9 cellular contexts compared by ENCODE assay signal in the genomic region with DNA sequence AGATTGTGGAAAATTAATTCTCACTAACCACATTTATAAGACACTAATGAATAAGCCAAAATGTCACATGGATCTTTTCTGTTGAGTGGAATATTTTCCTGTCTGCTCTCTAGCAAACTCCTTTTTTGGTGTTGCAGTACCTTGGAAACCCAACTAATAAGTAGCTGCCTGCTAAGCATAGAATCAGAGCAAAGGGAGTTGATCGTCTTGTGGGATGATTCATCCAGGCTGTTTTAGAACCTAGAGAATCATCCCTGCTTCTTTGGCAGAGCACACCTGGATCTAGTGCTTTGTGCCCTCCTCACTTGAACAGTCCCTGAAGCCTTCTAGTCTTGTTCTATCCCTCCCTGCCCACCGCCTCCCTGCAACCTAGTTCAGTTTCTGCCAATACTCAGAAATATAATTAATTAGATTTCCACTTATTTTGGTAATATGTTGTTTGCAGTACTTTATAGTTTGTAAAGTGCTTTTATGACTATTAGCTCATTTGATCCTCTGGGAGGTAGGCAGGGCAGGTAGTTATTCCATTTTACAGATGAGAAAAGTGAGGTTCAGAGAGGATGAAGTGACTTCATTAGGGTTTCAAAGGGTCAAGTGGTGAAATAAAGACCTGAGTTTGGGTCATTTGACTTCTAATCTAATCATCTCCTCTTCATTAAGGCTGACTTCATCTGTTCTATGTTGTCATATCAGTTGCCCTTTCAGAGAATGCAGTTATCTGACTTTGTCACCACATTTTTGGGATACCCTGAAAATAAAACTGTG. TPM values are rescaled to one million over a fixed set of nuclear protein-coding genes. Genes with fewer than 3 reads are reported as not detected.
A peak's percentile ranks its signal among the peaks of the same experiment; 100 is the strongest.
DNase-seq lines count a peak whose midpoint lies in the region; ATAC-seq and TF ChIP-seq lines count a peak whose summit lies in the region.
"Had no signal": no experiment of that assay in that cellular context is flagged by ENCODE, and none has a peak within 500 bp of the region (broad histone marks: within the 10 kb centered on the region; RNA-seq: fewer than 3 reads in every experiment).

No MANE protein-coding gene starts in this region.

- H3K4me3 ChIP-seq in HL-60 (replicated peaks; ENCODE audit: insufficient read depth, low read length) = no peak overlapping the region
- H3K4me3 ChIP-seq: SJSA1 had no signal

- DNase-seq in AG20443 (ENCODE audit: low spot score) = peak; percentile 33
- DNase-seq in HL-60 (ENCODE audit: low read depth in 1 of 2, low spot score in 1 of 2) = no peak
- DNase-seq in caudate nucleus (lab: John Stamatoyannopoulos, UW) = peak in 21 of 61 donors; percentile 3 to 83 (median 22)
- peak; percentile 10 for DNase-seq in myocyte (ENCODE audit: low read depth)
- no peak for DNase-seq in NCI-H526 treated with DMSO at 0.1 percent for 48 hours (lab: John Stamatoyannopoulos, UW)
- DNase-seq in NCI-H2029 (lab: John Stamatoyannopoulos, UW) = no peak
- DNase-seq in activated gamma-delta T cell (lab: John Stamatoyannopoulos, UW) = no peak

- peak overlapping the region; percentile 86 for H3K27ac ChIP-seq in HL-60 (replicated peaks)
- peak overlapping the region; percentile 52 for H3K27ac ChIP-seq in caudate nucleus (ENCODE audit: low read depth, low read length)
- H3K27ac ChIP-seq: SJSA1 had no signal

- ATAC-seq in HG02885 (IDR thresholded peaks at IDR 0.05; ENCODE audit: poor library complexity, unreplicated experiment) = no peak

- no peaks in the 10 kb centered on the region for H3K27me3 ChIP-seq in HL-60 (ENCODE audit: insufficient read depth, poor library complexity, severe bottlenecking)
- H3K27me3 ChIP-seq: SJSA1 had no signal

- no peak for TF ChIP-seq CTCF in HL-60 (IDR thresholded peaks at IDR 0.05; ENCODE audit: insufficient read depth, low read length)

RNA-seq across cellular contexts. Expression of gene AGO4, which starts 2.5 kb away (rescaled TPM):
- 12.7 and 14.1 TPM in 2 replicates for total RNA-seq in myocyte
- polyA plus RNA-seq in myocyte (2012) = 9.5 TPM

RNA-seq across cellular contexts. Expression of gene CLSPN, which starts 40.5 kb away (rescaled TPM):
- total RNA-seq in myocyte = 0.51 and 0.52 TPM in 2 replicates
- polyA plus RNA-seq in myocyte (2012) = 0.34 TPM

Comparison
In these comparisons a context has a peak if more than half of its experiments do, and no peak if none do; other contexts are left out.
1. DNase-seq: peak in AG20443 (single experiment) and myocyte (single experiment); none in HL-60 (0 of 2), NCI-H526 treated with DMSO at 0.1 percent for 48 hours (single experiment), NCI-H2029 (single experiment) and activated gamma-delta T cell (single experiment).